13 cellular contexts compared by ENCODE assay signal in genomic region chr7:143929224-143929920, GRCh38. TPM values are rescaled to one million over a fixed set of nuclear protein-coding genes. Genes with fewer than 3 reads are reported as not detected.
DNase-seq lines count a peak whose midpoint lies in the region; ATAC-seq, FAIRE-seq and TF ChIP-seq lines count a peak whose summit lies in the region.
"Had no signal": no experiment of that assay in that cellular context is flagged by ENCODE, and none has a peak within 500 bp of the region (broad histone marks: within the 10 kb centered on the region; RNA-seq: fewer than 3 reads in every experiment).

No MANE protein-coding gene starts in this region.

- DNase-seq in DMS53 treated with DMSO at 0.1 percent for 48 hours (lab: John Stamatoyannopoulos, UW; ENCODE audit: unreplicated experiment) (peak; percentile 70), H1 (ENCODE audit: low read depth in 1 of 2, low spot score in 2 of 2) (no peak), NCI-H1092 (lab: John Stamatoyannopoulos, UW) (no peak), NCI-H774 (lab: John Stamatoyannopoulos, UW) (no peak)
- DNase-seq: activated CD4-positive, CD25-positive, alpha-beta regulatory T cell treated with anti-CD3 and anti-CD28 coated beads, Interleukin-2, amount 50 U/mL, for 72 hours; activated naive CD8-positive, alpha-beta T cell treated with anti-CD3 and anti-CD28 coated beads, Interleukin-2, amount 10 ng/mL, durations not matched to agents 7 days and 5 days; dorsolateral prefrontal cortex; left colon; SJCRH30; stimulated activated naive CD4-positive, alpha-beta T cell treated with Interleukin-2 at 50 U/mL for 16 hours had no signal

- no peak overlapping the region for H3K27ac ChIP-seq in H1 (ENCODE audit: low read depth, low read length)
- H3K27ac ChIP-seq: SJCRH30 had no signal

- H3K79me2 ChIP-seq in H1 (ENCODE audit: control insufficient read depth in 1 of 2, insufficient read depth in 2 of 2, low read length in 2 of 2) = no peaks in the 10 kb centered on the region

- H3K4me3 ChIP-seq in H1 (ENCODE audit: extremely low read depth in 1 of 4, insufficient read depth in 2 of 4, low read depth in 3 of 4, low read length in 4 of 4) = no peak overlapping the region
- H3K4me3 ChIP-seq: dorsolateral prefrontal cortex, SJCRH30 had no signal

- H3K4ac ChIP-seq in H1 (replicated peaks; ENCODE audit: insufficient read length, low read depth, low read length) = no peak overlapping the region

- H2BK5ac ChIP-seq in H1 (ENCODE audit: low read depth, low read length) = no peak overlapping the region

- WGBS in H1 (ENCODE audit: extremely low coverage in 1 of 2, insufficient coverage in 1 of 2, insufficient read length in 1 of 2, insufficient replicate concordance in 2 of 2, low coverage in 1 of 2, low lambda C conversion rate in 2 of 2, missing lambda C conversion rate in 1 of 2), 2 experiments = 100% methylated on average over 1 of the region's 1 CpG; no CpG with 5 or more reads in 1 of the 2 experiments

- no peak for TF ChIP-seq RAD21 in H1 (IDR thresholded peaks at IDR 0.05 in 1 of 2, conservative IDR thresholded peaks at IDR 0.05 in 1 of 2; ENCODE audit: low read depth in 2 of 2, low read length in 2 of 2)

- H3K18ac ChIP-seq in H1 (ENCODE audit: extremely low read depth, low read length) = no peak overlapping the region

- no peak overlapping the region for H3K14ac ChIP-seq in H1 (ENCODE audit: insufficient read length)

- H4K8ac ChIP-seq in H1 (ENCODE audit: extremely low read depth, insufficient read depth, low read length) = no peak overlapping the region

- H4K91ac ChIP-seq in H1 (replicated peaks; ENCODE audit: insufficient read length, low read length) = no peak overlapping the region

- H2BK15ac ChIP-seq in H1 (ENCODE audit: low read length) = no peak overlapping the region

- no peak for TF ChIP-seq POLR2A in H1 (IDR thresholded peaks at IDR 0.05; ENCODE audit: control extremely low read depth in 1 of 2, low read depth in 2 of 2, low read length in 2 of 2)

- H2BK12ac ChIP-seq in H1 (ENCODE audit: low read depth, low read length) = no peak overlapping the region

- no peak overlapping the region for H2AK5ac ChIP-seq in H1 (ENCODE audit: low read depth, low read length)

- no peak overlapping the region for H2BK120ac ChIP-seq in H1 (replicated peaks; ENCODE audit: low read depth, low read length)

- H2AFZ ChIP-seq in H1 (ENCODE audit: low read length) = 0 out of 2 replicates have a peak overlapping the region, but pooled peaks have one; percentile 18

- FAIRE-seq in H1 (lab: Jason Lieb, UNC) = no peak

- H3K27me3 ChIP-seq in H1 (replicated peaks in 1 of 4; ENCODE audit: control insufficient read depth in 3 of 4, extremely low read depth in 1 of 4, insufficient read depth in 3 of 4, low read length in 3 of 4) = no peaks in the 10 kb centered on the region
- H3K27me3 ChIP-seq: dorsolateral prefrontal cortex had no signal

- H4K20me1 ChIP-seq in H1 (replicated peaks in 1 of 2; ENCODE audit: control insufficient read depth in 1 of 2, insufficient read depth in 2 of 2, low read length in 2 of 2) = no peaks in the 10 kb centered on the region

- no peaks in the 10 kb centered on the region for H3K4me1 ChIP-seq in H1 (replicated peaks in 1 of 4; ENCODE audit: control insufficient read depth in 3 of 4, insufficient read depth in 4 of 4, low read length in 3 of 4)
- H3K4me1 ChIP-seq: SJCRH30 had no signal

- H3K23ac ChIP-seq in H1 (ENCODE audit: insufficient read length) = no peak overlapping the region

- H3K79me1 ChIP-seq in H1 (ENCODE audit: low read depth, low read length) = no peaks in the 10 kb centered on the region

- TF ChIP-seq CTCF in H1 (IDR thresholded peaks at IDR 0.05; ENCODE audit: control extremely low read depth in 1 of 3, insufficient read depth in 1 of 3, low read depth in 1 of 3, low read length in 3 of 3) = no peak

- H3K23me2 ChIP-seq in H1 (ENCODE audit: low read depth, low read length) = no peaks in the 10 kb centered on the region

- H3K4me2 ChIP-seq in H1 (ENCODE audit: insufficient read depth in 1 of 2, low read depth in 2 of 2, low read length in 2 of 2) = no peak overlapping the region

- H3K9ac ChIP-seq in H1 (replicated peaks in 1 of 4; ENCODE audit: extremely low read depth in 1 of 4, low read depth in 3 of 4, low read length in 3 of 4) = no peak overlapping the region

- no peaks in the 10 kb centered on the region for H3K9me3 ChIP-seq in H1 (ENCODE audit: insufficient read depth in 2 of 2, low read depth in 1 of 2, low read length in 1 of 2)
- H3K9me3 ChIP-seq: SJCRH30 had no signal

- H3K36me3 ChIP-seq in H1 (ENCODE audit: control insufficient read depth in 2 of 4, insufficient read depth in 4 of 4, low read length in 3 of 4) = no peaks in the 10 kb centered on the region
- H3K36me3 ChIP-seq: SJCRH30 had no signal

- ATAC-seq in GM18868 (IDR thresholded peaks at IDR 0.05; ENCODE audit: unreplicated experiment) = peak; percentile 72
- ATAC-seq in HG03439 (IDR thresholded peaks at IDR 0.05; ENCODE audit: unreplicated experiment) = peak; percentile 61
- ATAC-seq in esophagus mucosa = no peak
- ATAC-seq: left colon had no signal

- no peak overlapping the region for H2BK20ac ChIP-seq in H1 (ENCODE audit: low read length)

- CTCF ChIA-PET in H1 (lab: Charles Lee; ENCODE audit: partially characterized antibody) = interaction anchor here (1.7 kb wide), 1 partner anchor 17 kb away, joined by 5 read pairs; no protein-coding TSS in a partner anchor

- H4K5ac ChIP-seq in H1 (ENCODE audit: insufficient read length, low read depth, low read length) = no peak overlapping the region

- POLR2A ChIA-PET in H1 (lab: Charles Lee; ENCODE audit: partially characterized antibody) = interaction anchor here (0.6 kb wide), 1 partner anchor 1347 kb away, joined by 3 read pairs; no protein-coding TSS in a partner anchor

- no peak overlapping the region for H3K56ac ChIP-seq in H1 (replicated peaks; ENCODE audit: insufficient read length, low read depth, low read length)

- TF ChIP-seq EP300 in H1 (IDR thresholded peaks at IDR 0.05; ENCODE audit: borderline replicate concordance in 1 of 2, low read depth in 2 of 2, low read length in 2 of 2) = no peak

TF ChIP-seq in H1, 55 proteins besides CTCF, POLR2A, EP300 and RAD21 (continues in another document):
- TF ChIP-seq CBX8 (IDR thresholded peaks at IDR 0.05; ENCODE audit: borderline replicate concordance, low read depth, low read length) = no peak
- no peak for TF ChIP-seq NANOG (IDR thresholded peaks at IDR 0.05; ENCODE audit: insufficient read depth, low read depth, low read length, poor library complexity, severe bottlenecking)
- TF ChIP-seq TAF1 (IDR thresholded peaks at IDR 0.05; ENCODE audit: low read depth, low read length) = no peak
- no peak for TF ChIP-seq JUND (IDR thresholded peaks at IDR 0.05; ENCODE audit: low read length)
- no peak for TF ChIP-seq MAFK (IDR thresholded peaks at IDR 0.05; ENCODE audit: low read depth, low read length)
- TF ChIP-seq, protein P1, sequence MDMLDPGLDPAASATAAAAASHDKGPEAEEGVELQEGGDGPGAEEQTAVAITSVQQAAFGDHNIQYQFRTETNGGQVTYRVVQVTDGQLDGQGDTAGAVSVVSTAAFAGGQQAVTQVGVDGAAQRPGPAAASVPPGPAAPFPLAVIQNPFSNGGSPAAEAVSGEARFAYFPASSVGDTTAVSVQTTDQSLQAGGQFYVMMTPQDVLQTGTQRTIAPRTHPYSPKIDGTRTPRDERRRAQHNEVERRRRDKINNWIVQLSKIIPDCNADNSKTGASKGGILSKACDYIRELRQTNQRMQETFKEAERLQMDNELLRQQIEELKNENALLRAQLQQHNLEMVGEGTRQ (IDR thresholded peaks at IDR 0.05; ENCODE audit: low read length) = no peak
- TF ChIP-seq HDAC2 (IDR thresholded peaks at IDR 0.05; ENCODE audit: borderline replicate concordance in 1 of 2, low read depth in 2 of 2, low read length in 2 of 2) = no peak
- TF ChIP-seq KDM4A (IDR thresholded peaks at IDR 0.05; ENCODE audit: low read depth, low read length, severe bottlenecking) = no peak
- TF ChIP-seq RXRA (IDR thresholded peaks at IDR 0.05; ENCODE audit: insufficient read depth, low read depth, low read length) = no peak
- TF ChIP-seq BCL11A (IDR thresholded peaks at IDR 0.05; ENCODE audit: low read depth in 2 of 2, low read length in 2 of 2) = no peak
- no peak for TF ChIP-seq ASH2L (IDR thresholded peaks at IDR 0.05; ENCODE audit: low read length)

RNA-seq across cellular contexts. Expression of gene OR2F2, which starts 5.7 kb away (rescaled TPM):
- not detected in 2 replicates for total RNA-seq in H1 (2021; fragmentation: NEBNext Ultra II Directional; extraction: Animal tissue kit (Norgen Biotek cat#: 25700))
- not detected in 2 replicates for polyA plus RNA-seq in H1 (2011; rRNA removed)
- not detected for polyA plus RNA-seq in H1 (2011; cell fraction: cytosol; rRNA removed)
- not detected for polyA plus RNA-seq in H1 (2011; cell fraction: nucleus; rRNA removed)
- polyA plus RNA-seq in H1 (2012, experiment 1 of 2) = not detected in 4 replicates
- polyA plus RNA-seq in H1 (2012, experiment 2 of 2) = not detected
- polyA plus RNA-seq in H1 (2013, experiment 1 of 2) = not detected
- not detected for polyA plus RNA-seq in H1 (2013, experiment 2 of 2)
- polyA minus RNA-seq in H1 (2011; rRNA and poly(A)+ RNA removed) = not detected in 2 replicates
- polyA minus RNA-seq in H1 (2011; cell fraction: cytosol; rRNA and poly(A)+ RNA removed) = not detected
- 0.60 TPM for polyA minus RNA-seq in H1 (2011; cell fraction: nucleus; rRNA and poly(A)+ RNA removed)
- total RNA-seq in esophagus mucosa = not detected
- total RNA-seq: activated naive CD8-positive, alpha-beta T cell treated with anti-CD3 and anti-CD28 coated beads, Interleukin-2, amount 10 ng/mL, durations not matched to agents 7 days and 5 days; dorsolateral prefrontal cortex; left colon; SJCRH30 had no signal

RNA-seq across cellular contexts. Expression of gene OR2F1, which starts 25.3 kb away (rescaled TPM):
- total RNA-seq in H1 (2021; fragmentation: NEBNext Ultra II Directional; extraction: Animal tissue kit (Norgen Biotek cat#: 25700)) = 0.19 TPM in 1 of 2 replicates, not detected in the other
- polyA plus RNA-seq in H1 (2011; rRNA removed) = 0.08 TPM in 1 of 2 replicates, not detected in the other
- polyA plus RNA-seq in H1 (2011; cell fraction: cytosol; rRNA removed) = not detected
- polyA plus RNA-seq in H1 (2011; cell fraction: nucleus; rRNA removed) = not detected
- not detected in 4 replicates for polyA plus RNA-seq in H1 (2012, experiment 1 of 2)
- not detected for polyA plus RNA-seq in H1 (2012, experiment 2 of 2)
- 0.20 TPM for polyA plus RNA-seq in H1 (2013, experiment 1 of 2)
- polyA plus RNA-seq in H1 (2013, experiment 2 of 2) = 0.31 TPM
- 0.41 TPM in 1 of 2 replicates, not detected in the other for polyA minus RNA-seq in H1 (2011; rRNA and poly(A)+ RNA removed)
- not detected for polyA minus RNA-seq in H1 (2011; cell fraction: cytosol; rRNA and poly(A)+ RNA removed)
- polyA minus RNA-seq in H1 (2011; cell fraction: nucleus; rRNA and poly(A)+ RNA removed) = not detected
- not detected for total RNA-seq in esophagus mucosa
- total RNA-seq: activated naive CD8-positive, alpha-beta T cell treated with anti-CD3 and anti-CD28 coated beads, Interleukin-2, amount 10 ng/mL, durations not matched to agents 7 days and 5 days; left colon; SJCRH30 had no signal

RNA-seq across cellular contexts. Expression of gene TCAF1, which starts 27.4 kb away (rescaled TPM):
- total RNA-seq in H1 (2021; fragmentation: NEBNext Ultra II Directional; extraction: Animal tissue kit (Norgen Biotek cat#: 25700)) = 28.0 and 30.7 TPM in 2 replicates
- 9.6 and 20.4 TPM in 2 replicates for polyA plus RNA-seq in H1 (2011; rRNA removed)
- polyA plus RNA-seq in H1 (2011; cell fraction: cytosol; rRNA removed) = 13.1 TPM
- 139 TPM for polyA plus RNA-seq in H1 (2011; cell fraction: nucleus; rRNA removed)
- 17.7 to 30.8 TPM (median 24.7 TPM) in 4 replicates for polyA plus RNA-seq in H1 (2012, experiment 1 of 2)
- 2.5 TPM for polyA plus RNA-seq in H1 (2012, experiment 2 of 2)
- polyA plus RNA-seq in H1 (2013, experiment 1 of 2) = 30.2 TPM
- polyA plus RNA-seq in H1 (2013, experiment 2 of 2) = 24.5 TPM
- polyA minus RNA-seq in H1 (2011; rRNA and poly(A)+ RNA removed) = 83.8 and 85.3 TPM in 2 replicates
- polyA minus RNA-seq in H1 (2011; cell fraction: cytosol; rRNA and poly(A)+ RNA removed) = 22.4 TPM
- polyA minus RNA-seq in H1 (2011; cell fraction: nucleus; rRNA and poly(A)+ RNA removed) = 53.6 TPM
- total RNA-seq in esophagus mucosa = 12.6 TPM
